Comparison of ENCODE assay signal across 20 cellular contexts in genomic region chr1:153586347-153586746, GRCh38. TPM values are rescaled to one million over a fixed set of nuclear protein-coding genes. Genes with fewer than 3 reads are reported as not detected.
A peak's percentile ranks its signal among the peaks of the same experiment; 100 is the strongest.
DNase-seq lines count a peak whose midpoint lies in the region; ATAC-seq and TF ChIP-seq lines count a peak whose summit lies in the region.
"Had no signal": no experiment of that assay in that cellular context is flagged by ENCODE, and none has a peak within 500 bp of the region (broad histone marks: within the 10 kb centered on the region; RNA-seq: fewer than 3 reads in every experiment).

No MANE protein-coding gene starts in this region.

- ATAC-seq in T-helper 17 cell, result no peak

- 44 to 64% (median 57%) methylated on average over 1 of the region's 1 CpG for WGBS in spleen, 5 donors

- peak; percentile 20 for DNase-seq in NCI-H2107 treated with DMSO at 0.1 percent for 48 hours (lab: John Stamatoyannopoulos, UW; ENCODE audit: unreplicated experiment)
- DNase-seq in NCI-H2107 (lab: John Stamatoyannopoulos, UW), result no peak
- no peak for DNase-seq in T-helper 17 cell
- peak; percentile 0 for DNase-seq in kidney tubule cell (ENCODE audit: low spot score)
- DNase-seq in spleen, result no peak
- no peak for DNase-seq in activated T-cell treated with anti-CD3 and anti-CD28 coated beads, Interleukin-2, amount 50 U/mL, for 1 hour
- no peak for DNase-seq in stimulated activated CD4-positive, alpha-beta T cell treated with anti-CD3 and anti-CD28 coated beads, Interleukin-4, amount 100 ng/mL, for 4 hours
- DNase-seq in stimulated activated CD4-positive, alpha-beta T cell treated with anti-CD3 and anti-CD28 coated beads, Interleukin-15, amount 100 ng/mL, for 24 hours, result no peak
- DNase-seq: BE2C; CD4-positive, alpha-beta memory T cell; DND-41; GOT3; KBM-7; NCI-H1048; NCI-H1436 treated with DMSO at 0.1 percent for 48 hours; NCI-H2081 treated with DMSO at 0.1 percent for 48 hours; NCI-H345 had no signal

- no peaks in the 10 kb centered on the region for H3K27me3 ChIP-seq in spleen (replicated peaks in 1 of 7)
- H3K27me3 ChIP-seq: BE2C, SJSA1 had no signal

- no peak overlapping the region for H3K4me3 Mint-ChIP-seq in T-helper 17 cell
- H3K4me3 Mint-ChIP-seq: CD4-positive, alpha-beta memory T cell had no signal

- H3K27ac ChIP-seq in spleen, result peak overlapping the region in 5 of 8 donors; percentile 29 to 65 (median 52)
- H3K27ac ChIP-seq: 22Rv1, SJSA1 had no signal

- H3K9me3 ChIP-seq in T-helper 17 cell (ENCODE audit: control insufficient read depth, low read length, poor library complexity, severe bottlenecking), result no peaks in the 10 kb centered on the region
- H3K9me3 ChIP-seq in spleen, result no peaks in the 10 kb centered on the region
- H3K9me3 ChIP-seq: BE2C, SJSA1 had no signal

- no peaks in the 10 kb centered on the region for H3K4me1 Mint-ChIP-seq in T-helper 17 cell
- H3K4me1 Mint-ChIP-seq: CD4-positive, alpha-beta memory T cell had no signal

- peaks cover 6% of the 10 kb centered on the region for H3K27me3 Mint-ChIP-seq in T-helper 17 cell

- intact Hi-C loops in spleen (cut with DNase I; ENCODE audit: low total_unique reads), result no loop called here

- TF ChIP-seq CTCF in spleen (IDR thresholded peaks at IDR 0.05 in 8 of 11, conservative IDR thresholded peaks at IDR 0.05 in 3 of 11), result no peak

- no peak for TF ChIP-seq POLR2A in spleen (IDR thresholded peaks at IDR 0.05)

- peaks cover 0 to 24% (median 13%) of the 10 kb centered on the region in 6 donors for H3K4me1 ChIP-seq in spleen
- H3K4me1 ChIP-seq: SJSA1 had no signal

- no peak overlapping the region for H3K4me3 ChIP-seq in spleen
- H3K4me3 ChIP-seq: SJSA1 had no signal

- no peaks in the 10 kb centered on the region for H3K36me3 ChIP-seq in spleen
- H3K36me3 ChIP-seq: BE2C, SJSA1 had no signal

- no peaks in the 10 kb centered on the region for H3K36me3 Mint-ChIP-seq in T-helper 17 cell (ENCODE audit: low read depth)
- H3K36me3 Mint-ChIP-seq: CD4-positive, alpha-beta memory T cell had no signal

- H3K27ac Mint-ChIP-seq in T-helper 17 cell, result peak overlapping the region; percentile 32

RNA-seq across cellular contexts. Expression of gene S100A2, which starts 20.7 kb away (rescaled TPM):
- total RNA-seq in T-helper 17 cell (under 1 TPM in 1 of 2 donors, not detected in 1; 0.52 TPM), spleen (under 1 TPM in 2 of 7 donors, not detected in 5; 0.60 to 0.97 TPM)
- 1 to 10 TPM in 2 of 3 donors, under 1 TPM in 1; 0.61 to 5.2 (median 2.8) TPM for polyA plus RNA-seq in spleen

RNA-seq across cellular contexts. Expression of gene S100A16, which starts 26.6 kb away (rescaled TPM):
- total RNA-seq in T-helper 17 cell (not detected), spleen (100 to 1,000 TPM in 3 of 7 donors, 10 to 100 TPM in 4; 78.0 to 111 (median 97.0) TPM)
- 100 to 1,000 TPM in 1 of 3 donors, 10 to 100 TPM in 2; 52.0 to 101 (median 68.2) TPM for polyA plus RNA-seq in spleen
- total RNA-seq: CD4-positive, alpha-beta memory T cell had no signal
- polyA plus RNA-seq: CD4-positive, alpha-beta memory T cell had no signal

RNA-seq across cellular contexts. Expression of gene S100A14, which starts 29.8 kb away (rescaled TPM):
- total RNA-seq in T-helper 17 cell, result not detected
- 1 to 10 TPM in 1 of 7 donors, under 1 TPM in 3, not detected in 3; 0.28 to 1.0 (median 0.75) TPM for total RNA-seq in spleen
- polyA plus RNA-seq in spleen, result 1 to 10 TPM; 1.2 to 3.0 (median 2.0) TPM
- total RNA-seq: CD4-positive, alpha-beta memory T cell; SJSA1 had no signal
- polyA plus RNA-seq: AG04450; CD4-positive, alpha-beta memory T cell had no signal

RNA-seq across cellular contexts. Expression of gene S100A3, which starts 37.3 kb away (rescaled TPM):
- total RNA-seq in T-helper 17 cell, result not detected
- total RNA-seq in spleen, result 1 to 10 TPM in 2 of 7 donors, under 1 TPM in 1, not detected in 4; 0.44 to 1.3 (median 1.0) TPM
- 1 to 10 TPM; 1.1 to 2.6 (median 2.2) TPM for polyA plus RNA-seq in spleen
- total RNA-seq: CD4-positive, alpha-beta memory T cell had no signal
- polyA plus RNA-seq: CD4-positive, alpha-beta memory T cell had no signal

RNA-seq across cellular contexts. Expression of gene S100A4, which starts 40.7 kb away (rescaled TPM):
- total RNA-seq in T-helper 17 cell (1,000 to 10,000 TPM in 1 of 2 donors, 100 to 1,000 TPM in 1; 935 to 1,018 TPM), spleen (100 to 1,000 TPM; 161 to 521 (median 309) TPM)
- polyA plus RNA-seq in spleen, result 100 to 1,000 TPM; 309 to 755 (median 572) TPM

Comparison
In these comparisons a context has a peak if more than half of its experiments do, and no peak if none do; other contexts are left out.
1. DNase-seq: peak in NCI-H2107 treated with DMSO at 0.1 percent for 48 hours (single experiment) and kidney tubule cell (single experiment); none in NCI-H2107 (single experiment), T-helper 17 cell (0 of 3), spleen (single experiment), activated T-cell treated with anti-CD3 and anti-CD28 coated beads, Interleukin-2, amount 50 U/mL, for 1 hour (single experiment), stimulated activated CD4-positive, alpha-beta T cell treated with anti-CD3 and anti-CD28 coated beads, Interleukin-4, amount 100 ng/mL, for 4 hours (0 of 2) and stimulated activated CD4-positive, alpha-beta T cell treated with anti-CD3 and anti-CD28 coated beads, Interleukin-15, amount 100 ng/mL, for 24 hours (single experiment).
2. RNA of gene S100A16, which starts 26.6 kb away (total RNA-seq): 78.0 to 111 TPM in spleen; not detected in T-helper 17 cell; every median in the first group is over 10 times any median in the second.